In the genomic region with DNA sequence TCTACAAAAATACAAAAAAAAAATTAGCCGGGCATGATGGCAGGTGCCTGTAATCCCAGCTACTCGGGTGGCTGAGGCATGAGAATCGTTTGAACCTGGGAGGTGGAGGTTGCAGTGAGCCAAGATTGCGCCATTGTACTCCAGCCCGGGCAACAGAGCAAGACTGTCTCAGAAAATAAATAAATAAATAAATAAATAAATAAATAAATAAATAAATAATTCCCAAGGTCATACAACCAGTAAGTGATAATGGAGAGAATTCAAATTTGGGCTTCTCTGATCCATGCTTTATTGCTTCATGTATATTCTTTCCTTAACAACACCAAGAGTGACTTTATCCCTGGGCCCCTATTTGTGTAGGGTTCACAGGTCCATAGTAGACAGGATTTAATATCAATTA, we compare ENCODE assay signal across 1 cellular context. TPM values are rescaled to one million over a fixed set of nuclear protein-coding genes. Genes with fewer than 3 reads are reported as not detected.
"Had no signal": no experiment of that assay in that cellular context is flagged by ENCODE, and none has a peak within 500 bp of the region (broad histone marks: within the 10 kb centered on the region; RNA-seq: fewer than 3 reads in every experiment).

No MANE protein-coding gene starts in this region.

RNA-seq across cellular contexts. Expression of a gene that starts 10.5 kb away (rescaled TPM):
- polyA plus RNA-seq: GM23248 had no signal
